Comparison of ENCODE assay signal across 18 cellular contexts in the genomic region with DNA sequence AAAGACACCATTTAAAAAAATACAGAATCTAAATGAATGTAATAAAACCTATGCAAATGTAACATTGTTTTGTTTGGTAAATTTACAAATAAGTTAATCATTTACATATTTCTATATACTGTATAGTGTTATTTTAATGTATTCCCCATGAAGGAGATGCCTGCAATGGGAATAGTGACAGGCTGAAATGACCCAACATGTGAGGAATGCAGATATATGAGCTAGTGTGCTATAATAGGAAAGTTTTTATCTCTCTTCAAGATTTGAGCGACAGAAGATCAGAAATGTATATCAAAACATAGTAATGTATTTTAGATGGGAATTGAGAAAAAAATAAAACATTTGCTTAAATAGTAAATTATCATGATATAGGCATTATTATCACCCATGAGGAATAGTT.
"Had no signal": no experiment of that assay in that cellular context is flagged by ENCODE, and none has a peak within 500 bp of the region (broad histone marks: within the 10 kb centered on the region; RNA-seq: fewer than 3 reads in every experiment).

No MANE protein-coding gene starts in this region.

- H3K4me1 Mint-ChIP-seq: activated naive CD8-positive, alpha-beta T cell treated with anti-CD3 and anti-CD28 coated beads, Interleukin-2, amount 50 U/mL, for 24 hours; activated T-helper 17 cell treated with anti-CD3 and anti-CD28 coated beads, Interleukin-2, amount 50 U/mL, for 72 hours; central memory CD8-positive, alpha-beta T cell; natural killer cell; stimulated activated effector memory CD8-positive, alpha-beta T cell treated with anti-CD3 and anti-CD28 coated beads, Interleukin-12 subunit alpha, Interleukin-12 subunit beta, amount 100 ng/mL, for 72 hours; T-cell had no signal

- H3K27ac Mint-ChIP-seq: activated naive CD4-positive, alpha-beta T cell treated with anti-CD3 and anti-CD28 coated beads for 36 hours; activated naive CD8-positive, alpha-beta T cell treated with anti-CD3 and anti-CD28 coated beads, Interleukin-2, amount 50 U/mL, for 24 hours; activated T-helper 17 cell treated with anti-CD3 and anti-CD28 coated beads, Interleukin-2, amount 50 U/mL, for 72 hours; dendritic cell treated with granulocyte-macrophage colony-stimulating factor and Interleukin-4, amounts not matched to agents 40 ng/mL and 50 ng/mL, for 4 days; natural killer cell; stimulated activated effector memory CD8-positive, alpha-beta T cell treated with anti-CD3 and anti-CD28 coated beads, Interleukin-12 subunit alpha, Interleukin-12 subunit beta, amount 100 ng/mL, for 72 hours; T-cell had no signal

- H3K9me3 ChIP-seq: body of pancreas, gastroesophageal sphincter, left lung, neutrophil had no signal

- ATAC-seq: activated naive CD8-positive, alpha-beta T cell treated with anti-CD3 and anti-CD28 coated beads, Interleukin-2, amount 50 U/mL, for 24 hours; activated T-helper 17 cell treated with anti-CD3 and anti-CD28 coated beads, Interleukin-2, amount 50 U/mL, for 72 hours; body of pancreas; gastroesophageal sphincter; left lung; natural killer cell; stimulated activated effector memory CD8-positive, alpha-beta T cell treated with anti-CD3 and anti-CD28 coated beads, Interleukin-12 subunit alpha, Interleukin-12 subunit beta, amount 100 ng/mL, for 72 hours; T-cell had no signal

- H3K36me3 ChIP-seq: gastroesophageal sphincter, left lung, neutrophil had no signal

- H3K27me3 ChIP-seq: body of pancreas, gastroesophageal sphincter, left lung, neutrophil had no signal

- H3K27me3 Mint-ChIP-seq: activated naive CD8-positive, alpha-beta T cell treated with anti-CD3 and anti-CD28 coated beads, Interleukin-2, amount 50 U/mL, for 24 hours; activated T-helper 17 cell treated with anti-CD3 and anti-CD28 coated beads, Interleukin-2, amount 50 U/mL, for 72 hours; central memory CD8-positive, alpha-beta T cell; dendritic cell treated with granulocyte-macrophage colony-stimulating factor and Interleukin-4, amounts not matched to agents 40 ng/mL and 50 ng/mL, for 4 days; T-cell had no signal

- H3K9me3 Mint-ChIP-seq: activated naive CD4-positive, alpha-beta T cell treated with anti-CD3 and anti-CD28 coated beads for 36 hours; activated naive CD8-positive, alpha-beta T cell treated with anti-CD3 and anti-CD28 coated beads, Interleukin-2, amount 50 U/mL, for 24 hours; activated T-helper 17 cell treated with anti-CD3 and anti-CD28 coated beads, Interleukin-2, amount 50 U/mL, for 72 hours; central memory CD8-positive, alpha-beta T cell; dendritic cell treated with granulocyte-macrophage colony-stimulating factor and Interleukin-4, amounts not matched to agents 40 ng/mL and 50 ng/mL, for 4 days had no signal

- H3K4me3 Mint-ChIP-seq: activated naive CD4-positive, alpha-beta T cell treated with anti-CD3 and anti-CD28 coated beads for 36 hours; activated naive CD8-positive, alpha-beta T cell treated with anti-CD3 and anti-CD28 coated beads, Interleukin-2, amount 50 U/mL, for 24 hours; activated T-helper 17 cell treated with anti-CD3 and anti-CD28 coated beads, Interleukin-2, amount 50 U/mL, for 72 hours; central memory CD8-positive, alpha-beta T cell; dendritic cell treated with granulocyte-macrophage colony-stimulating factor and Interleukin-4, amounts not matched to agents 40 ng/mL and 50 ng/mL, for 4 days; natural killer cell; stimulated activated effector memory CD8-positive, alpha-beta T cell treated with anti-CD3 and anti-CD28 coated beads, Interleukin-12 subunit alpha, Interleukin-12 subunit beta, amount 100 ng/mL, for 72 hours; T-cell had no signal

- H3K4me1 ChIP-seq: body of pancreas, gastroesophageal sphincter, left lung had no signal

- H3K36me3 Mint-ChIP-seq: natural killer cell; stimulated activated effector memory CD8-positive, alpha-beta T cell treated with anti-CD3 and anti-CD28 coated beads, Interleukin-12 subunit alpha, Interleukin-12 subunit beta, amount 100 ng/mL, for 72 hours; T-cell had no signal

- FAIRE-seq: keratinocyte had no signal

- H3K4me3 ChIP-seq: body of pancreas, gastroesophageal sphincter, left lung had no signal

- H3K27ac ChIP-seq: body of pancreas, gastroesophageal sphincter, left lung, neutrophil had no signal

- DNase-seq: activated CD4-positive, alpha-beta T cell treated with anti-CD3 and anti-CD28 coated beads, Interleukin-2, amount 50 U/mL, for 1 hour; activated naive CD4-positive, alpha-beta T cell treated with anti-CD3 and anti-CD28 coated beads for 36 hours; activated naive CD8-positive, alpha-beta T cell treated with anti-CD3 and anti-CD28 coated beads, Interleukin-2, amount 50 U/mL, for 24 hours; activated T-cell treated with anti-CD3 and anti-CD28 coated beads for 4 hours; body of pancreas; effector memory CD4-positive, alpha-beta T cell; left lung; natural killer cell; stimulated activated CD4-positive, alpha-beta T cell treated with anti-CD3 and anti-CD28 coated beads, Interleukin-12 subunit alpha, Interleukin-12 subunit beta, amount 100 ng/mL, for 4 hours; T-cell; T-helper 9 cell had no signal
